Comparison of ENCODE assay signal across 1 cellular context in the genomic region with DNA sequence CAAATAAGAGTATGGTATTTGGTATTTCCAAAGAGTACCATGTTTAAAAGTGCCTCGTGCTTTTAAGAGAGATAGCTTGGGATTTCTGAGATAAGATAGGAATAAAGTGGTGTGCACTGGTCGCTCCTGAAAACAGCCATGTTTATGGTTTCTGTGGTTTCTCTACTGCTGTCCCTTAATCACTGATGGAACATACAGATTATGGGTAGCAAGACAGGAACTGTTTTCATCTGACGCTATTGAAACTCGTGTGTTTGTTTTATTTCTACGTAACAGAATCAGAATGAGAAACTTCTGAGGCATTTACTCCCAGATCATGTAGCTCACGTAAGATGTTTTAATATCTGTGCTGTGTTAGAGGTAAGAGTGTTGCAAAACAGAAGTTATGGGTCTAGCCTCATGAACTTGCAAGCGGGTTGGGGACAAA.
TF ChIP-seq lines count a peak whose summit lies in the region.

No MANE protein-coding gene starts in this region.

TF ChIP-seq in K562, 482 proteins besides CTCF, POLR2A, EP300 and RAD21 (continued from another document and continues in another):
- TF ChIP-seq ZNF764 (CRISPR knock-in tag; IDR thresholded peaks at IDR 0.05; ENCODE audit: low read depth), result no peak
- TF ChIP-seq FOXK1 (CRISPR knock-in tag; IDR thresholded peaks at IDR 0.05; ENCODE audit: borderline replicate concordance), result no peak
- no peak for TF ChIP-seq IRF9 (tag; IDR thresholded peaks at IDR 0.05)
- no peak for TF ChIP-seq ZEB2 (IDR thresholded peaks at IDR 0.05)
- no peak for TF ChIP-seq ZFX (CRISPR knock-in tag; IDR thresholded peaks at IDR 0.05)
- TF ChIP-seq ELF1 (tag; IDR thresholded peaks at IDR 0.05), result no peak
- no peak for TF ChIP-seq MCM2 (IDR thresholded peaks at IDR 0.05; ENCODE audit: low read depth)
- TF ChIP-seq ZNF431 (CRISPR knock-in tag; IDR thresholded peaks at IDR 0.05), result no peak
- TF ChIP-seq JUND (IDR thresholded peaks at IDR 0.05; ENCODE audit: borderline replicate concordance, low read depth, low read length), result no peak
- peak; percentile 41; the same call in 1 of the 3 replicates for TF ChIP-seq JUND (tag; IDR thresholded peaks at IDR 0.05; ENCODE audit: borderline replicate concordance, low read depth, low read length)
- no peak for TF ChIP-seq ZZZ3 (IDR thresholded peaks at IDR 0.05)
- 0 out of 2 replicates have a peak, but pooled peaks have one; percentile 11 for TF ChIP-seq PKNOX1 (IDR thresholded peaks at IDR 0.05)
- TF ChIP-seq L3MBTL2 (IDR thresholded peaks at IDR 0.05), result peak; percentile 64
- TF ChIP-seq MECOM (CRISPR knock-in tag; IDR thresholded peaks at IDR 0.05), result no peak
- TF ChIP-seq HNRNPK (IDR thresholded peaks at IDR 0.05; ENCODE audit: low read depth, low read length, poor library complexity, severe bottlenecking), result no peak
- TF ChIP-seq NCOA4 (IDR thresholded peaks at IDR 0.05; ENCODE audit: partially characterized antibody), result no peak
- TF ChIP-seq, protein P1, sequence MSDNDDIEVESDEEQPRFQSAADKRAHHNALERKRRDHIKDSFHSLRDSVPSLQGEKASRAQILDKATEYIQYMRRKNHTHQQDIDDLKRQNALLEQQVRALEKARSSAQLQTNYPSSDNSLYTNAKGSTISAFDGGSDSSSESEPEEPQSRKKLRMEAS (CRISPR knock-in tag; IDR thresholded peaks at IDR 0.05), result no peak
- peak; percentile 66; the same call in 1 of the 2 replicates for TF ChIP-seq ZNF766 (CRISPR knock-in tag; conservative IDR thresholded peaks at IDR 0.05)
- TF ChIP-seq CREB3 (tag; conservative IDR thresholded peaks at IDR 0.05; ENCODE audit: low read depth), result no peak
- TF ChIP-seq TARDBP (IDR thresholded peaks at IDR 0.05), result no peak
- no peak for TF ChIP-seq FOXP4 (CRISPR knock-in tag; IDR thresholded peaks at IDR 0.05; ENCODE audit: borderline replicate concordance)
- no peak for TF ChIP-seq ZBTB34 (CRISPR knock-in tag; IDR thresholded peaks at IDR 0.05)
- peak; percentile 49 for TF ChIP-seq CCNT2 (IDR thresholded peaks at IDR 0.05; ENCODE audit: borderline replicate concordance, extremely low read depth, insufficient read length, low read depth, low read length)
- TF ChIP-seq ZNF12 (CRISPR knock-in tag; IDR thresholded peaks at IDR 0.05), result no peak
- TF ChIP-seq ZNF785 (CRISPR knock-in tag; IDR thresholded peaks at IDR 0.05), result no peak
- TF ChIP-seq, protein P2, sequence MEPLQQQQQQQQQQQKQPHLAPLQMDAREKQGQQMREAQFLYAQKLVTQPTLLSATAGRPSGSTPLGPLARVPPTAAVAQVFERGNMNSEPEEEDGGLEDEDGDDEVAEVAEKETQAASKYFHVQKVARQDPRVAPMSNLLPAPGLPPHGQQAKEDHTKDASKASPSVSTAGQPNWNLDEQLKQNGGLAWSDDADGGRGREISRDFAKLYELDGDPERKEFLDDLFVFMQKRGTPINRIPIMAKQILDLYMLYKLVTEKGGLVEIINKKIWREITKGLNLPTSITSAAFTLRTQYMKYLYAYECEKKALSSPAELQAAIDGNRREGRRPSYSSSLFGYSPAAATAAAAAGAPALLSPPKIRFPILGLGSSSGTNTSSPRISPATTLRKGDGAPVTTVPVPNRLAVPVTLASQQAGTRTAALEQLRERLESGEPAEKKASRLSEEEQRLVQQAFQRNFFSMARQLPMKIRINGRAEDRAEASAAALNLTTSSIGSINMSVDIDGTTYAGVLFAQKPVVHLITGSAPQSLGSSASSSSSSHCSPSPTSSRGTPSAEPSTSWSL (CRISPR knock-in tag; IDR thresholded peaks at IDR 0.05; ENCODE audit: borderline replicate concordance), result no peak
- no peak for TF ChIP-seq ETV6 (IDR thresholded peaks at IDR 0.05; ENCODE audit: borderline replicate concordance in 1 of 2, low read depth in 2 of 2, low read length in 1 of 2)
- TF ChIP-seq ETV6 (CRISPR knock-in tag; IDR thresholded peaks at IDR 0.05; ENCODE audit: borderline replicate concordance), result no peak
- no peak for TF ChIP-seq MAFG (tag; conservative IDR thresholded peaks at IDR 0.05)
- TF ChIP-seq CBFA2T3 (IDR thresholded peaks at IDR 0.05), result no peak
- TF ChIP-seq, protein P3, sequence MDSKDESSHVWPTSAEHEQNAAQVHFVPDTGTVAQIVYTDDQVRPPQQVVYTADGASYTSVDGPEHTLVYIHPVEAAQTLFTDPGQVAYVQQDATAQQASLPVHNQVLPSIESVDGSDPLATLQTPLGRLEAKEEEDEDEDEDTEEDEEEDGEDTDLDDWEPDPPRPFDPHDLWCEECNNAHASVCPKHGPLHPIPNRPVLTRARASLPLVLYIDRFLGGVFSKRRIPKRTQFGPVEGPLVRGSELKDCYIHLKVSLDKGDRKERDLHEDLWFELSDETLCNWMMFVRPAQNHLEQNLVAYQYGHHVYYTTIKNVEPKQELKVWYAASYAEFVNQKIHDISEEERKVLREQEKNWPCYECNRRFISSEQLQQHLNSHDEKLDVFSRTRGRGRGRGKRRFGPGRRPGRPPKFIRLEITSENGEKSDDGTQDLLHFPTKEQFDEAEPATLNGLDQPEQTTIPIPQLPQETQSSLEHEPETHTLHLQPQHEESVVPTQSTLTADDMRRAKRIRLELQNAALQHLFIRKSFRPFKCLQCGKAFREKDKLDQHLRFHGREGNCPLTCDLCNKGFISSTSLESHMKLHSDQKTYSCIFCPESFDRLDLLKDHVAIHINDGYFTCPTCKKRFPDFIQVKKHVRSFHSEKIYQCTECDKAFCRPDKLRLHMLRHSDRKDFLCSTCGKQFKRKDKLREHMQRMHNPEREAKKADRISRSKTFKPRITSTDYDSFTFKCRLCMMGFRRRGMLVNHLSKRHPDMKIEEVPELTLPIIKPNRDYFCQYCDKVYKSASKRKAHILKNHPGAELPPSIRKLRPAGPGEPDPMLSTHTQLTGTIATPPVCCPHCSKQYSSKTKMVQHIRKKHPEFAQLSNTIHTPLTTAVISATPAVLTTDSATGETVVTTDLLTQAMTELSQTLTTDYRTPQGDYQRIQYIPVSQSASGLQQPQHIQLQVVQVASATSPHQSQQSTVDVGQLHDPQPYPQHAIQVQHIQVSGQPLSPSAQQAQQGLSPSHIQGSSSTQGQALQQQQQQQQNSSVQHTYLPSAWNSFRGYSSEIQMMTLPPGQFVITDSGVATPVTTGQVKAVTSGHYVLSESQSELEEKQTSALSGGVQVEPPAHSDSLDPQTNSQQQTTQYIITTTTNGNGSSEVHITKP (IDR thresholded peaks at IDR 0.05; ENCODE audit: partially characterized antibody), result no peak
- TF ChIP-seq, protein P4, sequence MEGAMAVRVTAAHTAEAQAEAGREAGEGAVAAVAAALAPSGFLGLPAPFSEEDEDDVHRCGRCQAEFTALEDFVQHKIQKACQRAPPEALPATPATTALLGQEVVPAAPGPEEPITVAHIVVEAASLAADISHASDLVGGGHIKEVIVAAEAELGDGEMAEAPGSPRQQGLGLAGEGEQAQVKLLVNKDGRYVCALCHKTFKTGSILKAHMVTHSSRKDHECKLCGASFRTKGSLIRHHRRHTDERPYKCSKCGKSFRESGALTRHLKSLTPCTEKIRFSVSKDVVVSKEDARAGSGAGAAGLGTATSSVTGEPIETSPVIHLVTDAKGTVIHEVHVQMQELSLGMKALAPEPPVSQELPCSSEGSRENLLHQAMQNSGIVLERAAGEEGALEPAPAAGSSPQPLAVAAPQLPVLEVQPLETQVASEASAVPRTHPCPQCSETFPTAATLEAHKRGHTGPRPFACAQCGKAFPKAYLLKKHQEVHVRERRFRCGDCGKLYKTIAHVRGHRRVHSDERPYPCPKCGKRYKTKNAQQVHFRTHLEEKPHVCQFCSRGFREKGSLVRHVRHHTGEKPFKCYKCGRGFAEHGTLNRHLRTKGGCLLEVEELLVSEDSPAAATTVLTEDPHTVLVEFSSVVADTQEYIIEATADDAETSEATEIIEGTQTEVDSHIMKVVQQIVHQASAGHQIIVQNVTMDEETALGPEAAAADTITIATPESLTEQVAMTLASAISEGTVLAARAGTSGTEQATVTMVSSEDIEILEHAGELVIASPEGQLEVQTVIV (CRISPR knock-in tag; IDR thresholded peaks at IDR 0.05; ENCODE audit: borderline replicate concordance), result no peak
- TF ChIP-seq ZBTB1 (CRISPR knock-in tag; IDR thresholded peaks at IDR 0.05; ENCODE audit: borderline replicate concordance, low read depth), result no peak
- no peak for TF ChIP-seq SMC3 (conservative IDR thresholded peaks at IDR 0.05; ENCODE audit: insufficient read depth, low read depth, low read length)
- TF ChIP-seq ZNF3 (CRISPR knock-in tag; IDR thresholded peaks at IDR 0.05), result no peak
- no peak for TF ChIP-seq ZKSCAN1 (IDR thresholded peaks at IDR 0.05; ENCODE audit: low read depth, low read length)
- no peak for TF ChIP-seq GTF2E2 (tag; IDR thresholded peaks at IDR 0.05)
- TF ChIP-seq ZNF717 (CRISPR knock-in tag; IDR thresholded peaks at IDR 0.05), result no peak
- TF ChIP-seq NCOA6 (IDR thresholded peaks at IDR 0.05), result no peak
- TF ChIP-seq ATF1 (CRISPR knock-in tag; IDR thresholded peaks at IDR 0.05), result no peak
- TF ChIP-seq ATF1 (tag; IDR thresholded peaks at IDR 0.05), result no peak
- TF ChIP-seq ETV1 (tag; conservative IDR thresholded peaks at IDR 0.05; ENCODE audit: low read depth), result no peak
- no peak for TF ChIP-seq ZNF707 (CRISPR knock-in tag; conservative IDR thresholded peaks at IDR 0.05)
- no peak for TF ChIP-seq CHD2 (IDR thresholded peaks at IDR 0.05; ENCODE audit: low read depth, low read length)
- TF ChIP-seq BHLHE40 (IDR thresholded peaks at IDR 0.05; ENCODE audit: low read length), result peak; percentile 67
- TF ChIP-seq NFATC3 (IDR thresholded peaks at IDR 0.05), result no peak
- no peak for TF ChIP-seq ARNT (IDR thresholded peaks at IDR 0.05)
- TF ChIP-seq ZBTB8A (IDR thresholded peaks at IDR 0.05; ENCODE audit: partially characterized antibody), result no peak
- no peak for TF ChIP-seq SETDB1 (IDR thresholded peaks at IDR 0.05; ENCODE audit: low read length)
- no peak for TF ChIP-seq CBFB (CRISPR knock-in tag; IDR thresholded peaks at IDR 0.05)
- no peak for TF ChIP-seq E2F4 (CRISPR knock-in tag; IDR thresholded peaks at IDR 0.05; ENCODE audit: low read depth)
- peak; percentile 66; the same call in 1 of the 2 replicates for TF ChIP-seq SMARCA4 (IDR thresholded peaks at IDR 0.05)
